In the genomic region with DNA sequence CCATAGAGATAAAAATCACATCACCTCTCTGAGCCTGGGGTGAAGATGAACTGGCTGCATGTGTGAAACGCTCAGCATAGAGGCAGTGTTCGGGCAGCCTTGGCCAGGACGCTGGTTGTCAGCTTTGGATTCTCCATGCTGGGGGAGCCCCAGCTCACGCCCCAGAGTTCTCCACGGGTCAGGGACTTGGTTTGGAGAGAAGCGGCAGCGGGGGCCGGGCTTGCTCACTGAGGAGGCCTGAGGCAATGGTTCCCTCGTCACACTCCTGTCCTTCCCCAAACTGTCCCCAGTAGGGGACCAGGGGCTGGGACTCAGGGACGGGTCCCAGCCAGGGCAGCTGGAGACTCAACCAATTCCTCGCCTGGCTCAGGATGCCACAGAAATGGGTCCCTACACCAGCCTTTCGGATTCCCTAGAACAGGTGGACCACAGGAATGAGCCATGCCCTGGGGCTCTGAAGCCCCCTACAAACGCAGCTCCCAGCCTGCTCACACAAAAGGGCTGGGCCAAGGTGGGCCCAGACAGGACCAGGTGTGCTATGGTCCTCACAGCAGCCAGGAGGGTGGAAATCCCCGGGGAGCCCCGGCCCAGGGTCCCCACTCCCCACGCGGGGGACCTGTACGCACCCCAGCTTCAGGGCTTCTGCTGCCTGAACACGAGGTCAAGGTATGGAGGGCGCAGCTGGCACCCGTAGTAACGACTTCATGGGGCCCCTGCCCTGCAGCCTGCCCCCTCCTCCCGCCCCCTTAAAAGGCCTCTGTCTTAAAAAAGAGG, we compare ENCODE assay signal across 8 cellular contexts. TPM values are rescaled to one million over a fixed set of nuclear protein-coding genes. Genes with fewer than 3 reads are reported as not detected.
DNase-seq lines count a peak whose midpoint lies in the region; ATAC-seq and TF ChIP-seq lines count a peak whose summit lies in the region.

No MANE protein-coding gene starts in this region.

- H4K8ac ChIP-seq in H9 (replicated peaks; ENCODE audit: insufficient read length, low read depth, low read length): no peak overlapping the region

- H3K4me1 ChIP-seq in H9 (ENCODE audit: insufficient read depth, low read length) (peaks cover 2% of the 10 kb centered on the region; the same call in 1 of the 2 replicates), right atrium auricular region (peaks cover 0 to 71% of the 10 kb centered on the region in 2 donors)

- no peak overlapping the region for H3K27ac ChIP-seq in H9 (ENCODE audit: insufficient read length, low read depth, low read length)
- H3K27ac ChIP-seq in right atrium auricular region: peak overlapping the region; percentile 87 to 93

- H2BK15ac ChIP-seq in H9 (ENCODE audit: low read depth, low read length): no peak overlapping the region

- H3K79me2 ChIP-seq in H9 (ENCODE audit: insufficient read depth, low read length): no peaks in the 10 kb centered on the region

- ATAC-seq in activated T-helper 17 cell treated with anti-CD3 and anti-CD28 coated beads, Interleukin-2, amount 50 U/mL, for 72 hours (replicated peaks): no peak

- peaks cover 2% of the 10 kb centered on the region for H4K20me1 ChIP-seq in H9 (ENCODE audit: control insufficient read depth, insufficient read depth, insufficient read length)

- H3K36me3 Mint-ChIP-seq in H9 (ENCODE audit: insufficient read depth in 1 of 3, low read depth in 3 of 3): peaks cover 0 to 2% (median 0%) of the 10 kb centered on the region in 3 experiments; a peak in 1 of 7 replicates
- no peaks in the 10 kb centered on the region for H3K36me3 Mint-ChIP-seq in activated T-helper 17 cell treated with anti-CD3 and anti-CD28 coated beads, Interleukin-2, amount 50 U/mL, for 72 hours (ENCODE audit: low read depth)

- no peak overlapping the region for H3T11ph ChIP-seq in H9 (ENCODE audit: low read length)

- H4K91ac ChIP-seq in H9 (ENCODE audit: insufficient read length, low read depth, low read length): no peak overlapping the region

- H3K4me3 ChIP-seq in right atrium auricular region (peak overlapping the region; percentile 81 to 96), skeletal muscle cell (ENCODE audit: low read depth, low read length) (peak overlapping the region; percentile 87)

- peak overlapping the region; percentile 38 for H3K4me2 ChIP-seq in H9 (ENCODE audit: insufficient read depth, insufficient read length, low read length)

- H2AK5ac ChIP-seq in H9 (ENCODE audit: insufficient read length, low read length): no peak overlapping the region

- H3K27me3 Mint-ChIP-seq in H9 (ENCODE audit: low read depth): no peaks in the 10 kb centered on the region
- H3K27me3 Mint-ChIP-seq in activated T-helper 17 cell treated with anti-CD3 and anti-CD28 coated beads, Interleukin-2, amount 50 U/mL, for 72 hours: no peaks in the 10 kb centered on the region

- no peaks in the 10 kb centered on the region for H3K9me3 Mint-ChIP-seq in H9
- no peaks in the 10 kb centered on the region for H3K9me3 Mint-ChIP-seq in activated T-helper 17 cell treated with anti-CD3 and anti-CD28 coated beads, Interleukin-2, amount 50 U/mL, for 72 hours

- H3K23me2 ChIP-seq in H9 (ENCODE audit: insufficient read length, low read depth, low read length, poor library complexity, severe bottlenecking): peaks cover 9% of the 10 kb centered on the region

- no peak overlapping the region for H3K56ac ChIP-seq in H9 (ENCODE audit: insufficient read length, low read depth, low read length)

- no CpG with 5 or more reads among the region's 23 CpGs for WGBS in H9 (ENCODE audit: extremely low coverage, insufficient read length, low lambda C conversion rate)

- no peak overlapping the region for H2BK20ac ChIP-seq in H9 (ENCODE audit: low read depth, low read length, poor library complexity, severe bottlenecking)

- H3K9ac ChIP-seq in H9 (ENCODE audit: extremely low read depth, insufficient read length, low read length): no peak overlapping the region

- H3K4me3 Mint-ChIP-seq in H9: peak overlapping the region; percentile 61 to 79
- H3K4me3 Mint-ChIP-seq in activated T-helper 17 cell treated with anti-CD3 and anti-CD28 coated beads, Interleukin-2, amount 50 U/mL, for 72 hours: peak overlapping the region; percentile 50

- H3K14ac ChIP-seq in H9 (ENCODE audit: insufficient read depth, low read length): no peak overlapping the region; the same call in 1 of the 2 replicates

- H3K9me3 ChIP-seq in H9 (ENCODE audit: control insufficient read depth, low read depth, low read length) (no peaks in the 10 kb centered on the region), right atrium auricular region (no peaks in the 10 kb centered on the region)

- no peak overlapping the region for H3K18ac ChIP-seq in H9 (ENCODE audit: insufficient read length, low read depth, low read length)

- H2BK12ac ChIP-seq in H9 (ENCODE audit: insufficient read length, low read depth, low read length): no peak overlapping the region

- H3K4ac ChIP-seq in H9 (ENCODE audit: low read depth, low read length): no peak overlapping the region

- H3K36me3 ChIP-seq in right atrium auricular region: no peaks in the 10 kb centered on the region

- H2AFZ ChIP-seq in H9 (ENCODE audit: low read length): no peak overlapping the region

- H3K27ac Mint-ChIP-seq in H9: no peak overlapping the region
- H3K27ac Mint-ChIP-seq in activated T-helper 17 cell treated with anti-CD3 and anti-CD28 coated beads, Interleukin-2, amount 50 U/mL, for 72 hours: no peak overlapping the region

- no peak overlapping the region for H3K23ac ChIP-seq in H9 (ENCODE audit: insufficient read length, low read depth, low read length)

- H2BK5ac ChIP-seq in H9 (ENCODE audit: insufficient read length, low read length): no peak overlapping the region

- peak; percentile 23 for DNase-seq in H9
- peak; percentile 59 for DNase-seq in right atrium auricular region (ENCODE audit: low spot score)
- DNase-seq in skeletal muscle cell (ENCODE audit: low read depth): no peak
- no peak for DNase-seq in DMS153 treated with DMSO at 0.1 percent for 48 hours (lab: John Stamatoyannopoulos, UW; ENCODE audit: unreplicated experiment)
- DNase-seq in SKM-1 (lab: John Stamatoyannopoulos, UW; ENCODE audit: unreplicated experiment): no peak
- no peak for DNase-seq in OCI-M1 (lab: John Stamatoyannopoulos, UW)
- no peak for DNase-seq in NCI-H2227 (lab: John Stamatoyannopoulos, UW; ENCODE audit: unreplicated experiment)

- H3K79me1 ChIP-seq in H9 (ENCODE audit: insufficient read depth, low read depth, low read length, poor library complexity, severe bottlenecking): no peaks in the 10 kb centered on the region

- H3K27me3 ChIP-seq in H9 (ENCODE audit: insufficient read depth, low read length): no peaks in the 10 kb centered on the region
- H3K27me3 ChIP-seq in right atrium auricular region: no peaks in the 10 kb centered on the region

- peaks cover 11 to 13% of the 10 kb centered on the region in 2 experiments for H3K4me1 Mint-ChIP-seq in H9
- H3K4me1 Mint-ChIP-seq in activated T-helper 17 cell treated with anti-CD3 and anti-CD28 coated beads, Interleukin-2, amount 50 U/mL, for 72 hours: no peaks in the 10 kb centered on the region

- TF ChIP-seq CTCF in H9 (conservative IDR thresholded peaks at IDR 0.05) (no peak), right atrium auricular region (IDR thresholded peaks at IDR 0.05) (no peak)

- H2BK120ac ChIP-seq in H9 (ENCODE audit: low read depth, low read length, poor library complexity, severe bottlenecking): no peak overlapping the region

- no peak overlapping the region for H4K5ac ChIP-seq in H9 (ENCODE audit: insufficient read length, low read depth, low read length)

RNA-seq across cellular contexts. Expression of a gene that starts 1.4 kb away (rescaled TPM):
- 24.1 and 25.4 TPM in 2 replicates for total RNA-seq in H9 (2021)
- total RNA-seq in activated T-helper 17 cell treated with anti-CD3 and anti-CD28 coated beads, Interleukin-2, amount 50 U/mL, for 72 hours: 1 to 10 TPM; 6.1 to 7.7 TPM
- 10 to 100 TPM; 33.4 to 34.9 TPM for total RNA-seq in right atrium auricular region

RNA-seq across cellular contexts. Expression of a gene that starts 18.6 kb away (rescaled TPM):
- 18.0 and 19.1 TPM in 2 replicates for total RNA-seq in H9 (2021)
- 10 to 100 TPM; 27.1 to 28.0 TPM for total RNA-seq in activated T-helper 17 cell treated with anti-CD3 and anti-CD28 coated beads, Interleukin-2, amount 50 U/mL, for 72 hours
- 1 to 10 TPM; 3.7 to 4.1 TPM for total RNA-seq in right atrium auricular region

RNA-seq across cellular contexts. Expression of a gene that starts 18.6 kb away (rescaled TPM):
- 0.74 and 1.5 TPM in 2 replicates for total RNA-seq in H9 (2021)
- total RNA-seq in activated T-helper 17 cell treated with anti-CD3 and anti-CD28 coated beads, Interleukin-2, amount 50 U/mL, for 72 hours: 1 to 10 TPM; 7.8 to 8.0 TPM
- total RNA-seq in right atrium auricular region: 1 to 10 TPM; 1.3 to 2.8 TPM

Comparison
In these comparisons a context has a peak if more than half of its experiments do, and no peak if none do; other contexts are left out.
1. DNase-seq: peak in H9 (single experiment) and right atrium auricular region (single experiment); none in skeletal muscle cell (single experiment), DMS153 treated with DMSO at 0.1 percent for 48 hours (single experiment), SKM-1 (single experiment), OCI-M1 (single experiment) and NCI-H2227 (single experiment).